31 cellular contexts compared by ENCODE assay signal in genomic region chrX:123561439-123562215, GRCh38.
"Had no signal": no experiment of that assay in that cellular context is flagged by ENCODE, and none has a peak within 500 bp of the region (broad histone marks: within the 10 kb centered on the region; RNA-seq: fewer than 3 reads in every experiment).

No MANE protein-coding gene starts in this region.

- H2AFZ ChIP-seq: parathyroid adenoma had no signal

- H3K4me1 ChIP-seq: parathyroid adenoma, psoas muscle, right lobe of liver, spleen, suprapubic skin, testis, tibial artery, transverse colon, upper lobe of right lung, uterus had no signal

- H3K9ac ChIP-seq: parathyroid adenoma had no signal

- H3K36me3 ChIP-seq: ovary, right lobe of liver, spleen, suprapubic skin, tibial artery, transverse colon, upper lobe of right lung, uterus had no signal

- ATAC-seq: naive thymus-derived CD8-positive, alpha-beta T cell; psoas muscle; right cardiac atrium; right lobe of liver; stimulated activated memory B cell treated with anti-CD40 and anti-IgM and Interleukin-4, amounts not matched to agents 10 μg/mL and 1 μg/mL and 100 μg/mL, for 72 hours; stimulated activated naive CD8-positive, alpha-beta T cell treated with anti-CD3 and anti-CD28 coated beads, Interleukin-15, amount 100 ng/mL, for 72 hours; stimulated activated naive CD8-positive, alpha-beta T cell treated with anti-CD3 and anti-CD28 coated beads, Interleukin-15, Interleukin-2, amounts not matched to agents 100 U/mL and 50 U/mL, for 24 hours; upper lobe of right lung had no signal

- H3K4me2 ChIP-seq: smooth muscle cell had no signal

- H3K36me3 Mint-ChIP-seq: naive B cell; natural killer cell treated with Interleukin-12 subunit alpha and Interleukin-12 subunit beta and Interleukin-15 and Interleukin-18, amount 100 ng/mL, for 72 hours; stimulated activated memory B cell treated with anti-CD40 and anti-IgM and Interleukin-4, amounts not matched to agents 10 μg/mL and 1 μg/mL and 100 μg/mL, for 72 hours; type B pancreatic cell had no signal

- DNase-seq: naive B cell; naive thymus-derived CD8-positive, alpha-beta T cell; nephron progenitor cell; occipital lobe; ovary; psoas muscle; right cardiac atrium; right lobe of liver; spleen; stimulated activated CD4-positive, alpha-beta T cell treated with anti-CD3 and anti-CD28 coated beads, Interleukin-12 subunit alpha, Interleukin-12 subunit beta, amount 100 ng/mL, for 4 hours; stimulated activated CD4-positive, alpha-beta T cell treated with anti-CD3 and anti-CD28 coated beads, Interleukin-1b, Interleukin-23, amount 100 ng/mL, for 48 hours; stimulated activated CD4-positive, alpha-beta T cell treated with anti-CD3 and anti-CD28 coated beads, Interleukin-4, amount 100 ng/mL, for 1 hour; stimulated activated CD4-positive, alpha-beta T cell treated with anti-CD3 and anti-CD28 coated beads, Interleukin-4, amount 100 ng/mL, for 4 hours; stimulated activated CD8-positive, alpha-beta memory T cell treated with anti-CD3 and anti-CD28 coated beads, Interleukin-4, amount 100 ng/mL, for 48 hours; stimulated activated naive CD4-positive, alpha-beta T cell; stimulated activated naive CD8-positive, alpha-beta T cell treated with anti-CD3 and anti-CD28 coated beads, Interleukin-15, amount 100 ng/mL, for 72 hours; stimulated activated naive CD8-positive, alpha-beta T cell treated with anti-CD3 and anti-CD28 coated beads, Interleukin-15, Interleukin-2, amounts not matched to agents 100 U/mL and 50 U/mL, for 24 hours; substantia nigra; testis; tibial artery; transverse colon; upper lobe of right lung; uterus had no signal

- H3K27me3 Mint-ChIP-seq: progenitor cell of endocrine pancreas; stimulated activated naive CD8-positive, alpha-beta T cell treated with anti-CD3 and anti-CD28 coated beads, Interleukin-15, amount 100 ng/mL, for 72 hours; type B pancreatic cell had no signal

- H3K27me3 ChIP-seq: ovary, right lobe of liver, spleen, suprapubic skin, testis, tibial artery, transverse colon, upper lobe of right lung, uterus had no signal

- H3K27ac Mint-ChIP-seq: naive B cell; naive thymus-derived CD8-positive, alpha-beta T cell; natural killer cell treated with Interleukin-12 subunit alpha and Interleukin-12 subunit beta and Interleukin-15 and Interleukin-18, amount 100 ng/mL, for 72 hours; nephron progenitor cell; progenitor cell of endocrine pancreas; stimulated activated memory B cell treated with anti-CD40 and anti-IgM and Interleukin-4, amounts not matched to agents 10 μg/mL and 1 μg/mL and 100 μg/mL, for 72 hours; stimulated activated naive CD8-positive, alpha-beta T cell treated with anti-CD3 and anti-CD28 coated beads, Interleukin-15, amount 100 ng/mL, for 72 hours; type B pancreatic cell had no signal

- H3K4me3 ChIP-seq: ovary, psoas muscle, right lobe of liver, skin epidermis, smooth muscle cell, spleen, suprapubic skin, testis, tibial artery, transverse colon, upper lobe of right lung, uterus had no signal

- H3K4me3 Mint-ChIP-seq: naive B cell; naive thymus-derived CD8-positive, alpha-beta T cell; natural killer cell treated with Interleukin-12 subunit alpha and Interleukin-12 subunit beta and Interleukin-15 and Interleukin-18, amount 100 ng/mL, for 72 hours; nephron progenitor cell; stimulated activated memory B cell treated with anti-CD40 and anti-IgM and Interleukin-4, amounts not matched to agents 10 μg/mL and 1 μg/mL and 100 μg/mL, for 72 hours; stimulated activated naive CD8-positive, alpha-beta T cell treated with anti-CD3 and anti-CD28 coated beads, Interleukin-15, amount 100 ng/mL, for 72 hours; type B pancreatic cell had no signal

- H3K4me1 Mint-ChIP-seq: naive B cell; naive thymus-derived CD8-positive, alpha-beta T cell; nephron progenitor cell; stimulated activated memory B cell treated with anti-CD40 and anti-IgM and Interleukin-4, amounts not matched to agents 10 μg/mL and 1 μg/mL and 100 μg/mL, for 72 hours; stimulated activated naive CD8-positive, alpha-beta T cell treated with anti-CD3 and anti-CD28 coated beads, Interleukin-15, amount 100 ng/mL, for 72 hours had no signal

- H3K27ac ChIP-seq: ovary, parathyroid adenoma, psoas muscle, right lobe of liver, skin epidermis, spleen, suprapubic skin, testis, tibial artery, transverse colon, upper lobe of right lung, uterus had no signal

- H3K9me3 ChIP-seq: ovary, psoas muscle, right lobe of liver, spleen, suprapubic skin, testis, tibial artery, transverse colon, upper lobe of right lung, uterus had no signal

- H3K9me3 Mint-ChIP-seq: natural killer cell treated with Interleukin-12 subunit alpha and Interleukin-12 subunit beta and Interleukin-15 and Interleukin-18, amount 100 ng/mL, for 72 hours; stimulated activated naive CD8-positive, alpha-beta T cell treated with anti-CD3 and anti-CD28 coated beads, Interleukin-15, amount 100 ng/mL, for 72 hours; type B pancreatic cell had no signal
